Comparison of ENCODE assay signal across 9 cellular contexts in genomic region chr1:169102567-169102966, GRCh38. TPM values are rescaled to one million over a fixed set of nuclear protein-coding genes. Genes with fewer than 3 reads are reported as not detected.
DNase-seq lines count a peak whose midpoint lies in the region; ATAC-seq and TF ChIP-seq lines count a peak whose summit lies in the region.
"Had no signal": no experiment of that assay in that cellular context is flagged by ENCODE, and none has a peak within 500 bp of the region (broad histone marks: within the 10 kb centered on the region; RNA-seq: fewer than 3 reads in every experiment).

No MANE protein-coding gene starts in this region.

- no peak for TF ChIP-seq POLR2A in prostate gland (IDR thresholded peaks at IDR 0.05)

- intact Hi-C loops in prostate gland (cut with DNase I) = loop anchor here (10.0 kb wide), 1 partner anchor 408 kb away; no protein-coding TSS in a partner anchor

- H3K4me3 ChIP-seq in osteoblast (ENCODE audit: insufficient read depth, low read length) (no peak overlapping the region), prostate gland (no peak overlapping the region)

- H4K20me1 ChIP-seq in osteoblast (ENCODE audit: insufficient read depth, low read length) = no peaks in the 10 kb centered on the region

- H3K9me3 ChIP-seq in osteoblast (ENCODE audit: low read depth, low read length) (no peaks in the 10 kb centered on the region), prostate gland (no peaks in the 10 kb centered on the region)

- H3K27me3 ChIP-seq in osteoblast (ENCODE audit: insufficient read depth, low read length) = peaks cover 33% of the 10 kb centered on the region
- no peaks in the 10 kb centered on the region for H3K27me3 ChIP-seq in prostate gland (replicated peaks; ENCODE audit: insufficient read depth)

- H3K36me3 ChIP-seq in osteoblast (ENCODE audit: insufficient read depth, low read length) = no peaks in the 10 kb centered on the region
- H3K36me3 ChIP-seq in prostate gland = no peaks in the 10 kb centered on the region

- WGBS in prostate gland = 13% methylated on average over 4 of the region's 4 CpGs

- peak overlapping the region; percentile 44 for H3K4me2 ChIP-seq in osteoblast (ENCODE audit: insufficient read depth, low read length)

- ATAC-seq in esophagus mucosa = peak; percentile 8
- ATAC-seq in HG03175 (IDR thresholded peaks at IDR 0.05; ENCODE audit: unreplicated experiment) = no peak

- DNase-seq in EH (ENCODE audit: low read depth) (peak; percentile 88), NCI-H748 (lab: John Stamatoyannopoulos, UW; ENCODE audit: unreplicated experiment) (peak; percentile 33), osteoblast (ENCODE audit: insufficient read length, low spot score, missing footprints) (peak; percentile 94), SIG-M5 treated with dmso at 0.1 percent for 504 hours (lab: John Stamatoyannopoulos, UW; ENCODE audit: unreplicated experiment) (no peak), prostate gland (ENCODE audit: low spot score) (no peak)
- no peak for DNase-seq in stimulated activated CD4-positive, alpha-beta T cell treated with anti-CD3 and anti-CD28 coated beads, Interleukin-2, amount 100 ng/mL, for 24 hours
- DNase-seq: activated effector memory CD4-positive, alpha-beta T cell treated with Interleukin-2 at 50 U/mL for 16 hours had no signal

- peaks cover 5% of the 10 kb centered on the region for H3K79me2 ChIP-seq in osteoblast (ENCODE audit: insufficient read depth, low read length)

- H3K4me1 ChIP-seq in osteoblast (ENCODE audit: insufficient read depth, low read length) = peaks cover 10% of the 10 kb centered on the region
- no peaks in the 10 kb centered on the region for H3K4me1 ChIP-seq in prostate gland (replicated peaks)

- TF ChIP-seq CTCF in osteoblast (IDR thresholded peaks at IDR 0.05; ENCODE audit: extremely low read depth, low read depth, low read length) (no peak), prostate gland (IDR thresholded peaks at IDR 0.05) (no peak)

- H2AFZ ChIP-seq in osteoblast (ENCODE audit: low read length) = no peak overlapping the region

- H3K27ac ChIP-seq in osteoblast (ENCODE audit: low read depth, low read length) (no peak overlapping the region), prostate gland (no peak overlapping the region)

RNA-seq across cellular contexts. Expression of gene ATP1B1, which starts 3.9 kb away (rescaled TPM):
- total RNA-seq in esophagus mucosa (125 TPM), osteoblast (8.3 and 12.7 TPM in 2 replicates), prostate gland (100 to 1,000 TPM in 1 of 2 donors, 10 to 100 TPM in 1; 59.4 to 139 TPM)

Comparison
In these comparisons a context has a peak if more than half of its experiments do, and no peak if none do; other contexts are left out.
1. DNase-seq: peak in EH (single experiment), NCI-H748 (single experiment) and osteoblast (single experiment); none in stimulated activated CD4-positive, alpha-beta T cell treated with anti-CD3 and anti-CD28 coated beads, Interleukin-2, amount 100 ng/mL, for 24 hours (0 of 2), SIG-M5 treated with dmso at 0.1 percent for 504 hours (single experiment) and prostate gland (single experiment).